In genomic region chr10:102970941-102971340, GRCh38 we compare ENCODE assay signal across 7 cellular contexts.
"Had no signal": no experiment of that assay in that cellular context is flagged by ENCODE, and none has a peak within 500 bp of the region (broad histone marks: within the 10 kb centered on the region; RNA-seq: fewer than 3 reads in every experiment).

No MANE protein-coding gene starts in this region.

- H3K4me3 ChIP-seq: GM12878 had no signal

- DNase-seq: GDM1, GF-D8 had no signal

- ATAC-seq: GM12878 had no signal

- FAIRE-seq: GM12891, GM12892, GM18507, GM19239 had no signal
